Comparison of ENCODE assay signal across 24 cellular contexts in genomic region chr3:9291991-9292390, GRCh38.
"Had no signal": no experiment of that assay in that cellular context is flagged by ENCODE, and none has a peak within 500 bp of the region (broad histone marks: within the 10 kb centered on the region; RNA-seq: fewer than 3 reads in every experiment).

No MANE protein-coding gene starts in this region.

- H3K9me3 ChIP-seq: stomach, suprapubic skin had no signal

- H3K9me3 Mint-ChIP-seq: activated CD4-positive, alpha-beta memory T cell treated with anti-CD3 and anti-CD28 coated beads, Interleukin-2, amount 10 ng/mL, durations not matched to agents 7 days and 5 days; activated naive CD4-positive, alpha-beta T cell treated with anti-CD3 and anti-CD28 coated beads, Interleukin-2, amount 10 ng/mL, durations not matched to agents 7 days and 5 days; activated naive CD8-positive, alpha-beta T cell treated with anti-CD3 and anti-CD28 coated beads, Interleukin-2, amount 50 U/mL, for 24 hours had no signal

- H3K36me3 Mint-ChIP-seq: activated naive CD4-positive, alpha-beta T cell treated with anti-CD3 and anti-CD28 coated beads, Interleukin-2, amount 10 ng/mL, durations not matched to agents 7 days and 5 days; memory B cell; stimulated activated memory B cell treated with anti-CD40 and anti-IgM and Interleukin-4, amounts not matched to agents 10 μg/mL and 1 μg/mL and 100 μg/mL, for 72 hours had no signal

- H3K27me3 ChIP-seq: stomach, suprapubic skin, tibial nerve, uterus had no signal

- H3K4me1 Mint-ChIP-seq: activated CD4-positive, alpha-beta memory T cell treated with anti-CD3 and anti-CD28 coated beads, Interleukin-2, amount 10 ng/mL, durations not matched to agents 7 days and 5 days; activated naive CD4-positive, alpha-beta T cell treated with anti-CD3 and anti-CD28 coated beads, Interleukin-2, amount 10 ng/mL, durations not matched to agents 7 days and 5 days; activated naive CD8-positive, alpha-beta T cell treated with anti-CD3 and anti-CD28 coated beads, Interleukin-2, amount 50 U/mL, for 24 hours; memory B cell; nephron; stimulated activated memory B cell treated with anti-CD40 and anti-IgM and Interleukin-4, amounts not matched to agents 10 μg/mL and 1 μg/mL and 100 μg/mL, for 72 hours; T-helper 17 cell had no signal

- DNase-seq: activated CD4-positive, alpha-beta memory T cell treated with anti-CD3 and anti-CD28 coated beads, Interleukin-2, amount 10 ng/mL, durations not matched to agents 7 days and 5 days; activated CD4-positive, alpha-beta T cell treated with anti-CD3 and anti-CD28 coated beads for 48 hours; activated effector memory CD4-positive, alpha-beta T cell treated with anti-CD3 and anti-CD28 coated beads, Interleukin-2, amount 50 U/mL, for 16 hours; activated naive CD4-positive, alpha-beta T cell treated with anti-CD3 and anti-CD28 coated beads, Interleukin-2, amount 10 ng/mL, durations not matched to agents 7 days and 5 days; activated naive CD8-positive, alpha-beta T cell treated with anti-CD3 and anti-CD28 coated beads, Interleukin-2, amount 50 U/mL, for 24 hours; activated T-cell treated with anti-CD3 and anti-CD28 coated beads for 4 hours; erythroblast; head of caudate nucleus; hypothalamus; left ventricle myocardium superior; nucleus accumbens; stimulated activated CD4-positive, alpha-beta T cell treated with anti-CD3 and anti-CD28 coated beads, Interleukin-15, amount 100 ng/mL, for 24 hours; stomach; T-helper 17 cell; uterus had no signal

- ATAC-seq: activated naive CD8-positive, alpha-beta T cell treated with anti-CD3 and anti-CD28 coated beads, Interleukin-2, amount 50 U/mL, for 24 hours; left ventricle myocardium superior; sciatic nerve; stimulated activated memory B cell treated with anti-CD40 and anti-IgM and Interleukin-4, amounts not matched to agents 10 μg/mL and 1 μg/mL and 100 μg/mL, for 72 hours; T-helper 17 cell had no signal

- H3K4me3 Mint-ChIP-seq: activated CD4-positive, alpha-beta memory T cell treated with anti-CD3 and anti-CD28 coated beads, Interleukin-2, amount 10 ng/mL, durations not matched to agents 7 days and 5 days; activated naive CD4-positive, alpha-beta T cell treated with anti-CD3 and anti-CD28 coated beads, Interleukin-2, amount 10 ng/mL, durations not matched to agents 7 days and 5 days; activated naive CD8-positive, alpha-beta T cell treated with anti-CD3 and anti-CD28 coated beads, Interleukin-2, amount 50 U/mL, for 24 hours; memory B cell; nephron; stimulated activated memory B cell treated with anti-CD40 and anti-IgM and Interleukin-4, amounts not matched to agents 10 μg/mL and 1 μg/mL and 100 μg/mL, for 72 hours had no signal

- H3K27ac Mint-ChIP-seq: activated CD4-positive, alpha-beta memory T cell treated with anti-CD3 and anti-CD28 coated beads, Interleukin-2, amount 10 ng/mL, durations not matched to agents 7 days and 5 days; activated naive CD4-positive, alpha-beta T cell treated with anti-CD3 and anti-CD28 coated beads, Interleukin-2, amount 10 ng/mL, durations not matched to agents 7 days and 5 days; activated naive CD8-positive, alpha-beta T cell treated with anti-CD3 and anti-CD28 coated beads, Interleukin-2, amount 50 U/mL, for 24 hours; memory B cell; nephron; stimulated activated memory B cell treated with anti-CD40 and anti-IgM and Interleukin-4, amounts not matched to agents 10 μg/mL and 1 μg/mL and 100 μg/mL, for 72 hours; T-helper 17 cell had no signal

- H3K4me1 ChIP-seq: stomach, suprapubic skin, tibial nerve, uterus had no signal

- H3K4me2 ChIP-seq: smooth muscle cell had no signal

- H3K36me3 ChIP-seq: cardiac muscle cell, stomach, suprapubic skin, tibial nerve, uterus had no signal

- FAIRE-seq: frontal cortex had no signal

- H3K4me3 ChIP-seq: cardiac muscle cell, smooth muscle cell, stomach, suprapubic skin, tibial nerve, uterus had no signal

- H3K27ac ChIP-seq: cardiac muscle cell, stomach, suprapubic skin, tibial nerve, uterus had no signal
